In the genomic region with DNA sequence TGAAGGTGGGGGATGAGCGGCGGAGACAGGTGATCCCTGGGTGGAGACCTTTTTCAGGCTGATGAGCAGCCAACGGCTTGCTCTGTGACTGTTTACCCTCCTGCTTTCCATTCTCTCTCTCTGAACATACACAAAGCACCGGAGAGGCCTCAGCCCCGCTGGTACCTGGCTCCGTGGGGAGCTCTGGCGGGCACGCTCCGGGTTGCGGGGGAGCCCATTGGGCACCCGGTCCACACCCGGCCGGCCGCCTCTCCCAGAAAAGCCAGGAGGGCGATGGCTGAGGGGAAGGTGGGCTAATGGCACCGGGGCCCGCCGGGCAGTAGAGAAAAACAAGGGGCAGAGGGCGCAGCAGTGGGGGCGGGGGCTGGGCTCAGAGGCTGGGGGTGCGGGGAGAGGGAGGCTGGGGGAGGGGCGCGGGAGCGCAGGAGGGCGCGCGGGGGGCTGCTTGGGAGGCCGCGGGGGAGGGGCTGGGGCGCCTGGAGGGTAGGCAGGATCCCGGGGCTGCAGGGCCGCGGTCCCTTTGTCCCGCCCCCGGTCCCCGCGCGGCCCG, we compare ENCODE assay signal across 2 cellular contexts.
TF ChIP-seq lines count a peak whose summit lies in the region.

No MANE protein-coding gene starts in this region.

TF ChIP-seq in A549, 52 proteins besides CTCF, POLR2A, EP300 and RAD21:
- TF ChIP-seq, protein P1, sequence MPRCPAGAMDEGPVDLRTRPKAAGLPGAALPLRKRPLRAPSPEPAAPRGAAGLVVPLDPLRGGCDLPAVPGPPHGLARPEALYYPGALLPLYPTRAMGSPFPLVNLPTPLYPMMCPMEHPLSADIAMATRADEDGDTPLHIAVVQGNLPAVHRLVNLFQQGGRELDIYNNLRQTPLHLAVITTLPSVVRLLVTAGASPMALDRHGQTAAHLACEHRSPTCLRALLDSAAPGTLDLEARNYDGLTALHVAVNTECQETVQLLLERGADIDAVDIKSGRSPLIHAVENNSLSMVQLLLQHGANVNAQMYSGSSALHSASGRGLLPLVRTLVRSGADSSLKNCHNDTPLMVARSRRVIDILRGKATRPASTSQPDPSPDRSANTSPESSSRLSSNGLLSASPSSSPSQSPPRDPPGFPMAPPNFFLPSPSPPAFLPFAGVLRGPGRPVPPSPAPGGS (IDR thresholded peaks at IDR 0.05): no peak
- no peak for TF ChIP-seq HDAC2 (IDR thresholded peaks at IDR 0.05)
- TF ChIP-seq, protein P2, sequence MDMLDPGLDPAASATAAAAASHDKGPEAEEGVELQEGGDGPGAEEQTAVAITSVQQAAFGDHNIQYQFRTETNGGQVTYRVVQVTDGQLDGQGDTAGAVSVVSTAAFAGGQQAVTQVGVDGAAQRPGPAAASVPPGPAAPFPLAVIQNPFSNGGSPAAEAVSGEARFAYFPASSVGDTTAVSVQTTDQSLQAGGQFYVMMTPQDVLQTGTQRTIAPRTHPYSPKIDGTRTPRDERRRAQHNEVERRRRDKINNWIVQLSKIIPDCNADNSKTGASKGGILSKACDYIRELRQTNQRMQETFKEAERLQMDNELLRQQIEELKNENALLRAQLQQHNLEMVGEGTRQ (IDR thresholded peaks at IDR 0.05): no peak
- TF ChIP-seq, protein P3, sequence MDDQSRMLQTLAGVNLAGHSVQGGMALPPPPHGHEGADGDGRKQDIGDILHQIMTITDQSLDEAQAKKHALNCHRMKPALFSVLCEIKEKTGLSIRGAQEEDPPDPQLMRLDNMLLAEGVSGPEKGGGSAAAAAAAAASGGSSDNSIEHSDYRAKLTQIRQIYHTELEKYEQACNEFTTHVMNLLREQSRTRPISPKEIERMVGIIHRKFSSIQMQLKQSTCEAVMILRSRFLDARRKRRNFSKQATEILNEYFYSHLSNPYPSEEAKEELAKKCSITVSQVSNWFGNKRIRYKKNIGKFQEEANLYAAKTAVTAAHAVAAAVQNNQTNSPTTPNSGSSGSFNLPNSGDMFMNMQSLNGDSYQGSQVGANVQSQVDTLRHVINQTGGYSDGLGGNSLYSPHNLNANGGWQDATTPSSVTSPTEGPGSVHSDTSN (IDR thresholded peaks at IDR 0.05): no peak
- no peak for TF ChIP-seq POLR2AphosphoS2 (conservative IDR thresholded peaks at IDR 0.05; ENCODE audit: low read length)

TF ChIP-seq in HepG2, 621 proteins besides CTCF, POLR2A, EP300 and RAD21 (continues in another document):
- TF ChIP-seq, protein P4, sequence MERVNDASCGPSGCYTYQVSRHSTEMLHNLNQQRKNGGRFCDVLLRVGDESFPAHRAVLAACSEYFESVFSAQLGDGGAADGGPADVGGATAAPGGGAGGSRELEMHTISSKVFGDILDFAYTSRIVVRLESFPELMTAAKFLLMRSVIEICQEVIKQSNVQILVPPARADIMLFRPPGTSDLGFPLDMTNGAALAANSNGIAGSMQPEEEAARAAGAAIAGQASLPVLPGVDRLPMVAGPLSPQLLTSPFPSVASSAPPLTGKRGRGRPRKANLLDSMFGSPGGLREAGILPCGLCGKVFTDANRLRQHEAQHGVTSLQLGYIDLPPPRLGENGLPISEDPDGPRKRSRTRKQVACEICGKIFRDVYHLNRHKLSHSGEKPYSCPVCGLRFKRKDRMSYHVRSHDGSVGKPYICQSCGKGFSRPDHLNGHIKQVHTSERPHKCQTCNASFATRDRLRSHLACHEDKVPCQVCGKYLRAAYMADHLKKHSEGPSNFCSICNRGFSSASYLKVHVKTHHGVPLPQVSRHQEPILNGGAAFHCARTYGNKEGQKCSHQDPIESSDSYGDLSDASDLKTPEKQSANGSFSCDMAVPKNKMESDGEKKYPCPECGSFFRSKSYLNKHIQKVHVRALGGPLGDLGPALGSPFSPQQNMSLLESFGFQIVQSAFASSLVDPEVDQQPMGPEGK (CRISPR knock-in tag; IDR thresholded peaks at IDR 0.05): no peak
- TF ChIP-seq ZNF556 (CRISPR knock-in tag; IDR thresholded peaks at IDR 0.05; ENCODE audit: borderline replicate concordance): no peak
- TF ChIP-seq HDAC6 (IDR thresholded peaks at IDR 0.05; ENCODE audit: low read depth, low read length): no peak
- TF ChIP-seq MTA1 (CRISPR knock-in tag; IDR thresholded peaks at IDR 0.05; ENCODE audit: borderline replicate concordance): no peak
- TF ChIP-seq, protein P5, sequence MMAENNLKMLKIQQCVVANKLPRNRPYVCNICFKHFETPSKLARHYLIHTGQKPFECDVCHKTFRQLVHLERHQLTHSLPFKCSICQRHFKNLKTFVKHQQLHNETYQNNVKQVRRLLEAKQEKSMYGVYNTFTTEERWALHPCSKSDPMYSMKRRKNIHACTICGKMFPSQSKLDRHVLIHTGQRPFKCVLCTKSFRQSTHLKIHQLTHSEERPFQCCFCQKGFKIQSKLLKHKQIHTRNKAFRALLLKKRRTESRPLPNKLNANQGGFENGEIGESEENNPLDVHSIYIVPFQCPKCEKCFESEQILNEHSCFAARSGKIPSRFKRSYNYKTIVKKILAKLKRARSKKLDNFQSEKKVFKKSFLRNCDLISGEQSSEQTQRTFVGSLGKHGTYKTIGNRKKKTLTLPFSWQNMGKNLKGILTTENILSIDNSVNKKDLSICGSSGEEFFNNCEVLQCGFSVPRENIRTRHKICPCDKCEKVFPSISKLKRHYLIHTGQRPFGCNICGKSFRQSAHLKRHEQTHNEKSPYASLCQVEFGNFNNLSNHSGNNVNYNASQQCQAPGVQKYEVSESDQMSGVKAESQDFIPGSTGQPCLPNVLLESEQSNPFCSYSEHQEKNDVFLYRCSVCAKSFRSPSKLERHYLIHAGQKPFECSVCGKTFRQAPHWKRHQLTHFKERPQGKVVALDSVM (CRISPR knock-in tag; IDR thresholded peaks at IDR 0.05): no peak
- no peak for TF ChIP-seq TOE1 (CRISPR knock-in tag; IDR thresholded peaks at IDR 0.05)
- TF ChIP-seq ZNF777 (CRISPR knock-in tag; IDR thresholded peaks at IDR 0.05): no peak
- TF ChIP-seq ZBTB3 (CRISPR knock-in tag; IDR thresholded peaks at IDR 0.05; ENCODE audit: borderline replicate concordance, low read depth): no peak
- TF ChIP-seq, protein P6, sequence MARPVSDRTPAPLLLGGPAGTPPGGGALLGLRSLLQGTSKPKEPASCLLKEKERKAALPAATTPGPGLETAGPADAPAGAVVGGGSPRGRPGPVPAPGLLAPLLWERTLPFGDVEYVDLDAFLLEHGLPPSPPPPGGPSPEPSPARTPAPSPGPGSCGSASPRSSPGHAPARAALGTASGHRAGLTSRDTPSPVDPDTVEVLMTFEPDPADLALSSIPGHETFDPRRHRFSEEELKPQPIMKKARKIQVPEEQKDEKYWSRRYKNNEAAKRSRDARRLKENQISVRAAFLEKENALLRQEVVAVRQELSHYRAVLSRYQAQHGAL (CRISPR knock-in tag; IDR thresholded peaks at IDR 0.05; ENCODE audit: not compliant biosample characterization): no peak
- TF ChIP-seq, protein P7, sequence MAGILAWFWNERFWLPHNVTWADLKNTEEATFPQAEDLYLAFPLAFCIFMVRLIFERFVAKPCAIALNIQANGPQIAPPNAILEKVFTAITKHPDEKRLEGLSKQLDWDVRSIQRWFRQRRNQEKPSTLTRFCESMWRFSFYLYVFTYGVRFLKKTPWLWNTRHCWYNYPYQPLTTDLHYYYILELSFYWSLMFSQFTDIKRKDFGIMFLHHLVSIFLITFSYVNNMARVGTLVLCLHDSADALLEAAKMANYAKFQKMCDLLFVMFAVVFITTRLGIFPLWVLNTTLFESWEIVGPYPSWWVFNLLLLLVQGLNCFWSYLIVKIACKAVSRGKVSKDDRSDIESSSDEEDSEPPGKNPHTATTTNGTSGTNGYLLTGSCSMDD (CRISPR knock-in tag; IDR thresholded peaks at IDR 0.05): no peak
- TF ChIP-seq ARNT2 (CRISPR knock-in tag; IDR thresholded peaks at IDR 0.05; ENCODE audit: low read depth): no peak
- no peak for TF ChIP-seq MAFF (IDR thresholded peaks at IDR 0.05; ENCODE audit: low read depth, low read length)
- TF ChIP-seq, protein P8, sequence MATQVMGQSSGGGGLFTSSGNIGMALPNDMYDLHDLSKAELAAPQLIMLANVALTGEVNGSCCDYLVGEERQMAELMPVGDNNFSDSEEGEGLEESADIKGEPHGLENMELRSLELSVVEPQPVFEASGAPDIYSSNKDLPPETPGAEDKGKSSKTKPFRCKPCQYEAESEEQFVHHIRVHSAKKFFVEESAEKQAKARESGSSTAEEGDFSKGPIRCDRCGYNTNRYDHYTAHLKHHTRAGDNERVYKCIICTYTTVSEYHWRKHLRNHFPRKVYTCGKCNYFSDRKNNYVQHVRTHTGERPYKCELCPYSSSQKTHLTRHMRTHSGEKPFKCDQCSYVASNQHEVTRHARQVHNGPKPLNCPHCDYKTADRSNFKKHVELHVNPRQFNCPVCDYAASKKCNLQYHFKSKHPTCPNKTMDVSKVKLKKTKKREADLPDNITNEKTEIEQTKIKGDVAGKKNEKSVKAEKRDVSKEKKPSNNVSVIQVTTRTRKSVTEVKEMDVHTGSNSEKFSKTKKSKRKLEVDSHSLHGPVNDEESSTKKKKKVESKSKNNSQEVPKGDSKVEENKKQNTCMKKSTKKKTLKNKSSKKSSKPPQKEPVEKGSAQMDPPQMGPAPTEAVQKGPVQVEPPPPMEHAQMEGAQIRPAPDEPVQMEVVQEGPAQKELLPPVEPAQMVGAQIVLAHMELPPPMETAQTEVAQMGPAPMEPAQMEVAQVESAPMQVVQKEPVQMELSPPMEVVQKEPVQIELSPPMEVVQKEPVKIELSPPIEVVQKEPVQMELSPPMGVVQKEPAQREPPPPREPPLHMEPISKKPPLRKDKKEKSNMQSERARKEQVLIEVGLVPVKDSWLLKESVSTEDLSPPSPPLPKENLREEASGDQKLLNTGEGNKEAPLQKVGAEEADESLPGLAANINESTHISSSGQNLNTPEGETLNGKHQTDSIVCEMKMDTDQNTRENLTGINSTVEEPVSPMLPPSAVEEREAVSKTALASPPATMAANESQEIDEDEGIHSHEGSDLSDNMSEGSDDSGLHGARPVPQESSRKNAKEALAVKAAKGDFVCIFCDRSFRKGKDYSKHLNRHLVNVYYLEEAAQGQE (IDR thresholded peaks at IDR 0.05; ENCODE audit: borderline replicate concordance in 1 of 2, low read depth in 1 of 2, low read length in 2 of 2): no peak
- TF ChIP-seq, protein P9, sequence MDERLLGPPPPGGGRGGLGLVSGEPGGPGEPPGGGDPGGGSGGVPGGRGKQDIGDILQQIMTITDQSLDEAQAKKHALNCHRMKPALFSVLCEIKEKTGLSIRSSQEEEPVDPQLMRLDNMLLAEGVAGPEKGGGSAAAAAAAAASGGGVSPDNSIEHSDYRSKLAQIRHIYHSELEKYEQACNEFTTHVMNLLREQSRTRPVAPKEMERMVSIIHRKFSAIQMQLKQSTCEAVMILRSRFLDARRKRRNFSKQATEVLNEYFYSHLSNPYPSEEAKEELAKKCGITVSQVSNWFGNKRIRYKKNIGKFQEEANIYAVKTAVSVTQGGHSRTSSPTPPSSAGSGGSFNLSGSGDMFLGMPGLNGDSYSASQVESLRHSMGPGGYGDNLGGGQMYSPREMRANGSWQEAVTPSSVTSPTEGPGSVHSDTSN (CRISPR knock-in tag; IDR thresholded peaks at IDR 0.05): no peak
- no peak for TF ChIP-seq JDP2 (CRISPR knock-in tag; IDR thresholded peaks at IDR 0.05; ENCODE audit: borderline replicate concordance)
- no peak for TF ChIP-seq NFIB (CRISPR knock-in tag; IDR thresholded peaks at IDR 0.05; ENCODE audit: borderline replicate concordance)
- TF ChIP-seq SNRNP70 (IDR thresholded peaks at IDR 0.05; ENCODE audit: low read depth, low read length): no peak
- TF ChIP-seq, protein P10, sequence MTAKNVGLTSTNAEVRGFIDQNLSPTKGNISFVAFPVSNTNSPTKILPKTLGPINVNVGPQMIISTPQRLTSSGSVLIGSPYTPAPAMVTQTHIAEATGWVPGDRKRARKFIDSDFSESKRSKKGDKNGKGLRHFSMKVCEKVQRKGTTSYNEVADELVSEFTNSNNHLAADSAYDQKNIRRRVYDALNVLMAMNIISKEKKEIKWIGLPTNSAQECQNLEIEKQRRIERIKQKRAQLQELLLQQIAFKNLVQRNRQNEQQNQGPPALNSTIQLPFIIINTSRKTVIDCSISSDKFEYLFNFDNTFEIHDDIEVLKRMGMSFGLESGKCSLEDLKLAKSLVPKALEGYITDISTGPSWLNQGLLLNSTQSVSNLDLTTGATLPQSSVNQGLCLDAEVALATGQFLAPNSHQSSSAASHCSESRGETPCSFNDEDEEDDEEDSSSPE (CRISPR knock-in tag; IDR thresholded peaks at IDR 0.05): no peak
- TF ChIP-seq, protein P11, sequence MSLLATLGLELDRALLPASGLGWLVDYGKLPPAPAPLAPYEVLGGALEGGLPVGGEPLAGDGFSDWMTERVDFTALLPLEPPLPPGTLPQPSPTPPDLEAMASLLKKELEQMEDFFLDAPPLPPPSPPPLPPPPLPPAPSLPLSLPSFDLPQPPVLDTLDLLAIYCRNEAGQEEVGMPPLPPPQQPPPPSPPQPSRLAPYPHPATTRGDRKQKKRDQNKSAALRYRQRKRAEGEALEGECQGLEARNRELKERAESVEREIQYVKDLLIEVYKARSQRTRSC (CRISPR knock-in tag; IDR thresholded peaks at IDR 0.05; ENCODE audit: low read depth): no peak
- TF ChIP-seq, protein P12, sequence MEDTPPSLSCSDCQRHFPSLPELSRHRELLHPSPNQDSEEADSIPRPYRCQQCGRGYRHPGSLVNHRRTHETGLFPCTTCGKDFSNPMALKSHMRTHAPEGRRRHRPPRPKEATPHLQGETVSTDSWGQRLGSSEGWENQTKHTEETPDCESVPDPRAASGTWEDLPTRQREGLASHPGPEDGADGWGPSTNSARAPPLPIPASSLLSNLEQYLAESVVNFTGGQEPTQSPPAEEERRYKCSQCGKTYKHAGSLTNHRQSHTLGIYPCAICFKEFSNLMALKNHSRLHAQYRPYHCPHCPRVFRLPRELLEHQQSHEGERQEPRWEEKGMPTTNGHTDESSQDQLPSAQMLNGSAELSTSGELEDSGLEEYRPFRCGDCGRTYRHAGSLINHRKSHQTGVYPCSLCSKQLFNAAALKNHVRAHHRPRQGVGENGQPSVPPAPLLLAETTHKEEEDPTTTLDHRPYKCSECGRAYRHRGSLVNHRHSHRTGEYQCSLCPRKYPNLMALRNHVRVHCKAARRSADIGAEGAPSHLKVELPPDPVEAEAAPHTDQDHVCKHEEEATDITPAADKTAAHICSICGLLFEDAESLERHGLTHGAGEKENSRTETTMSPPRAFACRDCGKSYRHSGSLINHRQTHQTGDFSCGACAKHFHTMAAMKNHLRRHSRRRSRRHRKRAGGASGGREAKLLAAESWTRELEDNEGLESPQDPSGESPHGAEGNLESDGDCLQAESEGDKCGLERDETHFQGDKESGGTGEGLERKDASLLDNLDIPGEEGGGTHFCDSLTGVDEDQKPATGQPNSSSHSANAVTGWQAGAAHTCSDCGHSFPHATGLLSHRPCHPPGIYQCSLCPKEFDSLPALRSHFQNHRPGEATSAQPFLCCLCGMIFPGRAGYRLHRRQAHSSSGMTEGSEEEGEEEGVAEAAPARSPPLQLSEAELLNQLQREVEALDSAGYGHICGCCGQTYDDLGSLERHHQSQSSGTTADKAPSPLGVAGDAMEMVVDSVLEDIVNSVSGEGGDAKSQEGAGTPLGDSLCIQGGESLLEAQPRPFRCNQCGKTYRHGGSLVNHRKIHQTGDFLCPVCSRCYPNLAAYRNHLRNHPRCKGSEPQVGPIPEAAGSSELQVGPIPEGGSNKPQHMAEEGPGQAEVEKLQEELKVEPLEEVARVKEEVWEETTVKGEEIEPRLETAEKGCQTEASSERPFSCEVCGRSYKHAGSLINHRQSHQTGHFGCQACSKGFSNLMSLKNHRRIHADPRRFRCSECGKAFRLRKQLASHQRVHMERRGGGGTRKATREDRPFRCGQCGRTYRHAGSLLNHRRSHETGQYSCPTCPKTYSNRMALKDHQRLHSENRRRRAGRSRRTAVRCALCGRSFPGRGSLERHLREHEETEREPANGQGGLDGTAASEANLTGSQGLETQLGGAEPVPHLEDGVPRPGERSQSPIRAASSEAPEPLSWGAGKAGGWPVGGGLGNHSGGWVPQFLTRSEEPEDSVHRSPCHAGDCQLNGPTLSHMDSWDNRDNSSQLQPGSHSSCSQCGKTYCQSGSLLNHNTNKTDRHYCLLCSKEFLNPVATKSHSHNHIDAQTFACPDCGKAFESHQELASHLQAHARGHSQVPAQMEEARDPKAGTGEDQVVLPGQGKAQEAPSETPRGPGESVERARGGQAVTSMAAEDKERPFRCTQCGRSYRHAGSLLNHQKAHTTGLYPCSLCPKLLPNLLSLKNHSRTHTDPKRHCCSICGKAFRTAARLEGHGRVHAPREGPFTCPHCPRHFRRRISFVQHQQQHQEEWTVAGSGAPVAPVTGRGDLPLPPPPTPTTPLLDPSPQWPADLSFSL (CRISPR knock-in tag; IDR thresholded peaks at IDR 0.05): no peak
- no peak for TF ChIP-seq POLR2AphosphoS5 (IDR thresholded peaks at IDR 0.05; ENCODE audit: low read depth, low read length)
- TF ChIP-seq ZFX (CRISPR knock-in tag; IDR thresholded peaks at IDR 0.05; ENCODE audit: low read depth): no peak
